2 cellular contexts compared by ENCODE assay signal in the genomic region with DNA sequence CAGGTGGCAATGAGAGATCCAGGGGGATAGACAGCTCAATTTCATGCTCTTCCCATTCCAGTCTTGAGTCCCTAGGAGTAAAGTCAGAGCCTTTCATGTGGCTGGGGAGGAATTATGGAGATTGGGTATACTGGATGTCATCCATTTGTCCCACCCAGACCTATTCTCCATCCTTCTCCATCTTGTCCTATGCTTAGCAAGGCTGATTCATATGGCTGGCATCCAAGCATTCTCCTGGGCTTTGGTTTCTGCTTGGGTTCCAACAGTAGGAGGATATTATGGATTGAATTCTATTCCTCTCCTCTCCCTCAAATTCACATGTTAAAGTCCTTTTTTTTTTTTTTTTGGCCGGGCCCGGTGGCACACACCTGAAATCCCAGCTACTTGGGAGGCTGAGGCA.
TF ChIP-seq lines count a peak whose summit lies in the region.

No MANE protein-coding gene starts in this region.

TF ChIP-seq in IMR-90, 13 proteins besides CTCF, POLR2A, EP300 and RAD21:
- TF ChIP-seq NFE2L2 (IDR thresholded peaks at IDR 0.05; ENCODE audit: low read depth, low read length) (no peak), RFX5 (IDR thresholded peaks at IDR 0.05; ENCODE audit: low read depth, low read length) (no peak), FOS (IDR thresholded peaks at IDR 0.05; ENCODE audit: low read depth, low read length) (no peak), MAZ (IDR thresholded peaks at IDR 0.05; ENCODE audit: borderline replicate concordance, low read depth, low read length) (no peak), CHD1 (IDR thresholded peaks at IDR 0.05; ENCODE audit: low read depth, low read length) (no peak), MAFK (IDR thresholded peaks at IDR 0.05; ENCODE audit: low read depth, low read length) (no peak)
- TF ChIP-seq, protein P1, sequence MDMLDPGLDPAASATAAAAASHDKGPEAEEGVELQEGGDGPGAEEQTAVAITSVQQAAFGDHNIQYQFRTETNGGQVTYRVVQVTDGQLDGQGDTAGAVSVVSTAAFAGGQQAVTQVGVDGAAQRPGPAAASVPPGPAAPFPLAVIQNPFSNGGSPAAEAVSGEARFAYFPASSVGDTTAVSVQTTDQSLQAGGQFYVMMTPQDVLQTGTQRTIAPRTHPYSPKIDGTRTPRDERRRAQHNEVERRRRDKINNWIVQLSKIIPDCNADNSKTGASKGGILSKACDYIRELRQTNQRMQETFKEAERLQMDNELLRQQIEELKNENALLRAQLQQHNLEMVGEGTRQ (IDR thresholded peaks at IDR 0.05; ENCODE audit: low read depth, low read length), result no peak

TF ChIP-seq in WTC11, 78 proteins besides CTCF, POLR2A, EP300 and RAD21:
- TF ChIP-seq PRRX2 (CRISPR knock-in tag; IDR thresholded peaks at IDR 0.05), result no peak
- TF ChIP-seq ATF1 (CRISPR knock-in tag; IDR thresholded peaks at IDR 0.05), result no peak
- no peak for TF ChIP-seq FOXK1 (CRISPR knock-in tag; IDR thresholded peaks at IDR 0.05)
- TF ChIP-seq ZNF138 (CRISPR knock-in tag; conservative IDR thresholded peaks at IDR 0.05), result no peak
- TF ChIP-seq ZNF121 (CRISPR knock-in tag; IDR thresholded peaks at IDR 0.05), result no peak
- TF ChIP-seq, protein P2, sequence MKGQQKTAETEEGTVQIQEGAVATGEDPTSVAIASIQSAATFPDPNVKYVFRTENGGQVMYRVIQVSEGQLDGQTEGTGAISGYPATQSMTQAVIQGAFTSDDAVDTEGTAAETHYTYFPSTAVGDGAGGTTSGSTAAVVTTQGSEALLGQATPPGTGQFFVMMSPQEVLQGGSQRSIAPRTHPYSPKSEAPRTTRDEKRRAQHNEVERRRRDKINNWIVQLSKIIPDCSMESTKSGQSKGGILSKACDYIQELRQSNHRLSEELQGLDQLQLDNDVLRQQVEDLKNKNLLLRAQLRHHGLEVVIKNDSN (CRISPR knock-in tag; IDR thresholded peaks at IDR 0.05), result no peak
- TF ChIP-seq, protein P3, sequence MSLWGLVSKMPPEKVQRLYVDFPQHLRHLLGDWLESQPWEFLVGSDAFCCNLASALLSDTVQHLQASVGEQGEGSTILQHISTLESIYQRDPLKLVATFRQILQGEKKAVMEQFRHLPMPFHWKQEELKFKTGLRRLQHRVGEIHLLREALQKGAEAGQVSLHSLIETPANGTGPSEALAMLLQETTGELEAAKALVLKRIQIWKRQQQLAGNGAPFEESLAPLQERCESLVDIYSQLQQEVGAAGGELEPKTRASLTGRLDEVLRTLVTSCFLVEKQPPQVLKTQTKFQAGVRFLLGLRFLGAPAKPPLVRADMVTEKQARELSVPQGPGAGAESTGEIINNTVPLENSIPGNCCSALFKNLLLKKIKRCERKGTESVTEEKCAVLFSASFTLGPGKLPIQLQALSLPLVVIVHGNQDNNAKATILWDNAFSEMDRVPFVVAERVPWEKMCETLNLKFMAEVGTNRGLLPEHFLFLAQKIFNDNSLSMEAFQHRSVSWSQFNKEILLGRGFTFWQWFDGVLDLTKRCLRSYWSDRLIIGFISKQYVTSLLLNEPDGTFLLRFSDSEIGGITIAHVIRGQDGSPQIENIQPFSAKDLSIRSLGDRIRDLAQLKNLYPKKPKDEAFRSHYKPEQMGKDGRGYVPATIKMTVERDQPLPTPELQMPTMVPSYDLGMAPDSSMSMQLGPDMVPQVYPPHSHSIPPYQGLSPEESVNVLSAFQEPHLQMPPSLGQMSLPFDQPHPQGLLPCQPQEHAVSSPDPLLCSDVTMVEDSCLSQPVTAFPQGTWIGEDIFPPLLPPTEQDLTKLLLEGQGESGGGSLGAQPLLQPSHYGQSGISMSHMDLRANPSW (CRISPR knock-in tag; conservative IDR thresholded peaks at IDR 0.05; ENCODE audit: low read depth), result no peak
- no peak for TF ChIP-seq ZNF263 (CRISPR knock-in tag; IDR thresholded peaks at IDR 0.05; ENCODE audit: low read depth)
- TF ChIP-seq SMAD4 (CRISPR knock-in tag; IDR thresholded peaks at IDR 0.05), result no peak
